In the genomic region with DNA sequence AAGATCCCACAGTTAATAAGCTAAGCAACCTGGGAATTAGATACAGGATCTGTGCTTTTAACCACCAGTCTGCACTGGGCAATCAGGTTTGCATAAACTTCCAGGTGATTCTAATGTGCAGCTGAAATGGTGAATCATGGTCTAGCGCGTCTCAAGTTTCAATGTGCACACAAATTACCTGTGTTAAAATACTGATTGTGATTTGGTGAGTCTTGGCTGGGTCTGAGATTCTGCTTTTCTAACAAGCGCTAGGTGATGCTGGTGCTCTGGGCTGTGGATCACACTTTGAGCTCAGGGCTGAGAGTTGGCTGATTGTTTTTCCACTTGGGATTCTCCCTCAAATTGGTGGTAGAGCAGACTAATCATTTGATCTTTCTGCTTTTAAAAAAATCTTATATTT, we compare ENCODE assay signal across 18 cellular contexts.
DNase-seq lines count a peak whose midpoint lies in the region; ATAC-seq and TF ChIP-seq lines count a peak whose summit lies in the region.
"Had no signal": no experiment of that assay in that cellular context is flagged by ENCODE, and none has a peak within 500 bp of the region (broad histone marks: within the 10 kb centered on the region; RNA-seq: fewer than 3 reads in every experiment).

No MANE protein-coding gene starts in this region.

- H3K36me3 ChIP-seq in right atrium auricular region: no peaks in the 10 kb centered on the region
- H3K36me3 ChIP-seq in Panc1 (ENCODE audit: control insufficient read depth, insufficient read depth, low read length): no peaks in the 10 kb centered on the region
- H3K36me3 ChIP-seq in prostate gland: no peaks in the 10 kb centered on the region
- H3K36me3 ChIP-seq: gastroesophageal sphincter, Peyer's patch, uterus had no signal

- no peak overlapping the region for H3K4me3 Mint-ChIP-seq in activated T-cell treated with anti-CD3 and anti-CD28 coated beads, Interleukin-2, amount 50 U/mL, for 4 hours
- H3K4me3 Mint-ChIP-seq: CD8-positive, alpha-beta T cell had no signal

- H3K4me3 ChIP-seq in right atrium auricular region (no peak overlapping the region), Panc1 (ENCODE audit: low read depth in 2 of 2, low read length in 2 of 2) (no peak overlapping the region), prostate gland (no peak overlapping the region)
- H3K4me3 ChIP-seq: gastroesophageal sphincter, Peyer's patch, uterus had no signal

- WGBS in prostate gland: 52% methylated on average over 3 of the region's 3 CpGs

- TF ChIP-seq CTCF in right atrium auricular region (IDR thresholded peaks at IDR 0.05): no peak
- TF ChIP-seq CTCF in Panc1 (IDR thresholded peaks at IDR 0.05): 0 out of 2 replicates have a peak, but pooled peaks have one; percentile 14
- TF ChIP-seq CTCF in prostate gland (IDR thresholded peaks at IDR 0.05): peak in 2 of 4 experiments; percentile 14 to 49

- peaks cover 10% of the 10 kb centered on the region for H3K27me3 Mint-ChIP-seq in activated T-cell treated with anti-CD3 and anti-CD28 coated beads, Interleukin-2, amount 50 U/mL, for 4 hours (ENCODE audit: low read depth)

- H3K9me3 Mint-ChIP-seq in activated T-cell treated with anti-CD3 and anti-CD28 coated beads, Interleukin-2, amount 50 U/mL, for 4 hours: peaks cover 11% of the 10 kb centered on the region
- H3K9me3 Mint-ChIP-seq: CD8-positive, alpha-beta T cell had no signal

- H3K27me3 ChIP-seq in right atrium auricular region: no peaks in the 10 kb centered on the region
- no peaks in the 10 kb centered on the region for H3K27me3 ChIP-seq in Panc1 (ENCODE audit: control insufficient read depth, insufficient read depth, low read length)
- no peaks in the 10 kb centered on the region for H3K27me3 ChIP-seq in prostate gland (replicated peaks; ENCODE audit: insufficient read depth)
- H3K27me3 ChIP-seq: gastroesophageal sphincter, Peyer's patch, uterus had no signal

- intact Hi-C loops in Right ventricle myocardium superior (cut with DNase I): no loop called here
- intact Hi-C loops in Panc1 (cut with micrococcal nuclease; ENCODE audit: unreplicated experiment): no loop called here
- intact Hi-C loops in prostate gland (cut with DNase I): no loop called here

- BruUV-seq in Panc1 (replicated peaks; lab: Mats Ljungman, UMichigan): no TSS peak

- CTCF ChIA-PET in Panc1 (lab: Charles Lee): interaction anchor here (0.6 kb wide), 1 partner anchor 1767 kb away, joined by 3 read pairs; no protein-coding TSS in a partner anchor

- ATAC-seq in Right ventricle myocardium superior (ENCODE audit: poor library complexity) (peak; percentile 55), Panc1 (no peak), GM21786 (IDR thresholded peaks at IDR 0.05; ENCODE audit: unreplicated experiment) (no peak)
- ATAC-seq in activated T-cell treated with anti-CD3 and anti-CD28 coated beads, Interleukin-2, amount 50 U/mL, for 4 hours: no peak
- ATAC-seq: CD8-positive, alpha-beta T cell; gastroesophageal sphincter had no signal

- TF ChIP-seq POLR2A in prostate gland (IDR thresholded peaks at IDR 0.05): no peak

- H3K9me3 ChIP-seq in right atrium auricular region: peaks cover 0 to 8% of the 10 kb centered on the region in 2 donors
- no peaks in the 10 kb centered on the region for H3K9me3 ChIP-seq in Panc1 (ENCODE audit: control insufficient read depth, insufficient read depth, low read depth, low read length)
- H3K9me3 ChIP-seq in prostate gland: no peaks in the 10 kb centered on the region
- H3K9me3 ChIP-seq: Peyer's patch, uterus had no signal

- H3K36me3 Mint-ChIP-seq in activated T-cell treated with anti-CD3 and anti-CD28 coated beads, Interleukin-2, amount 50 U/mL, for 4 hours (ENCODE audit: insufficient read depth): no peaks in the 10 kb centered on the region
- H3K36me3 Mint-ChIP-seq: CD8-positive, alpha-beta T cell had no signal

- no peak for DNase-seq in Right ventricle myocardium superior
- no peak for DNase-seq in right atrium auricular region (ENCODE audit: low spot score)
- peak; percentile 38 to 73 for DNase-seq in NCI-H2081 (lab: John Stamatoyannopoulos, UW)
- DNase-seq in Panc1 (ENCODE audit: low read depth, low spot score): no peak
- peak; percentile 39 for DNase-seq in prostate gland (ENCODE audit: low spot score)
- no peak for DNase-seq in activated T-cell treated with anti-CD3 and anti-CD28 coated beads, Interleukin-2, amount 50 U/mL, for 4 hours
- DNase-seq in NOMO-1 treated with dmso at 0.1 percent for 144 hours (lab: John Stamatoyannopoulos, UW; ENCODE audit: unreplicated experiment): no peak
- DNase-seq: activated CD4-positive, alpha-beta T cell treated with anti-CD3 and anti-CD28 coated beads, Interleukin-2, amount 50 U/mL, for 48 hours; activated naive CD4-positive, alpha-beta T cell treated with anti-CD3 and anti-CD28 coated beads, Interleukin-2, amount 50 U/mL, for 16 hours; activated T-cell treated with anti-CD3 and anti-CD28 coated beads, Interleukin-2, amount 50 U/mL, for 1 hour; CD8-positive, alpha-beta T cell; cortex of kidney; Peyer's patch; stimulated activated CD4-positive, alpha-beta T cell treated with anti-CD3 and anti-CD28 coated beads, Interleukin-4, amount 100 ng/mL, for 1 hour; SW 1271; uterus had no signal

- in situ Hi-C loops in Panc1 (cut with HindIII; ENCODE audit: low pct_unique_long_range_greater_than_20kb, low sequenced_read_pairs): no loop called here

- POLR2A ChIA-PET in Panc1 (lab: Charles Lee): no interaction called here

- H3K27ac ChIP-seq in right atrium auricular region (no peak overlapping the region), Panc1 (ENCODE audit: low read length) (no peak overlapping the region), prostate gland (no peak overlapping the region)
- H3K27ac ChIP-seq: gastroesophageal sphincter, Peyer's patch, uterus had no signal

- H3K4me1 Mint-ChIP-seq in activated T-cell treated with anti-CD3 and anti-CD28 coated beads, Interleukin-2, amount 50 U/mL, for 4 hours (ENCODE audit: low read depth): no peaks in the 10 kb centered on the region

- no peaks in the 10 kb centered on the region for H3K4me1 ChIP-seq in right atrium auricular region
- no peaks in the 10 kb centered on the region for H3K4me1 ChIP-seq in Panc1 (ENCODE audit: control insufficient read depth, insufficient read depth, low read length)
- H3K4me1 ChIP-seq in prostate gland (replicated peaks): no peaks in the 10 kb centered on the region
- H3K4me1 ChIP-seq: gastroesophageal sphincter, Peyer's patch, uterus had no signal

Comparison
In these comparisons a context has a peak if more than half of its experiments do, and no peak if none do; other contexts are left out.
1. DNase-seq: peak in NCI-H2081 (2 of 2) and prostate gland (single experiment); none in Right ventricle myocardium superior (single experiment), right atrium auricular region (single experiment), Panc1 (single experiment), activated T-cell treated with anti-CD3 and anti-CD28 coated beads, Interleukin-2, amount 50 U/mL, for 4 hours (single experiment) and NOMO-1 treated with dmso at 0.1 percent for 144 hours (single experiment).